22 cellular contexts compared by ENCODE assay signal in the genomic region with DNA sequence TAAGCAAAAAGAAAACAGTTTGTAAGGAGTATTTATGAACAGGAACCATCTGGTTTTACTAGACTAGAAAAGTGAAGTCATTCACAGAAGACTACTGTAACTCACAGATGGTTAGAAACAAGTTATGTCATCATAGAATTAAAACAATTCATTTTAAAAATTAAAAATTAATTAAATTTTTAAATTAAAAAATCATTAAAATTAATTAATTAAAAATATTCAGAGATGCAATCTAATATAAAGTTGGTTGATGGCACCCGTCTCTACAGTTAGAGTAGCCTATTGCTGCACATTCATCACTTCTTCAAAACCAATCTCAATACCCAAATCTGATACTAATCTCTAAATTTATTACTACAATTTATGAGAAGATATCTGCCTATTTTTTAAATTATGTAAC.
A peak's percentile ranks its signal among the peaks of the same experiment; 100 is the strongest.
DNase-seq lines count a peak whose midpoint lies in the region; ATAC-seq, FAIRE-seq and TF ChIP-seq lines count a peak whose summit lies in the region.
"Had no signal": no experiment of that assay in that cellular context is flagged by ENCODE, and none has a peak within 500 bp of the region (broad histone marks: within the 10 kb centered on the region; RNA-seq: fewer than 3 reads in every experiment).

No MANE protein-coding gene starts in this region.

- DNase-seq in WTC11 (ENCODE audit: low spot score): no peak
- no peak for DNase-seq in kidney
- DNase-seq in dorsolateral prefrontal cortex: no peak
- DNase-seq in HUDEP-2 (lab: John Stamatoyannopoulos, UW; ENCODE audit: unreplicated experiment in 76 of 76): no peak
- DNase-seq: ACHN; BE2C; C1 segment of cervical spinal cord; Caco-2; Calu3; CD4-positive, alpha-beta memory T cell; CD4-positive, CD25-positive, alpha-beta regulatory T cell; CD8-positive, alpha-beta memory T cell; DMS79 treated with DMSO at 0.1 percent for 48 hours; GDM1 had no signal

- intact Hi-C loops in kidney (cut with DNase I): no loop called here
- intact Hi-C loops in dorsolateral prefrontal cortex (cut with DNase I): no loop called here

- no peak overlapping the region for H3K27ac ChIP-seq in kidney (ENCODE audit: low read depth in 2 of 2, low read length in 2 of 2)
- H3K27ac ChIP-seq in dorsolateral prefrontal cortex: no peak overlapping the region
- H3K27ac ChIP-seq: 22Rv1, BLaER1 had no signal

- POLR2A ChIA-PET in WTC11 (lab: Charles Lee): no interaction called here

- H3K4me3 ChIP-seq in kidney (ENCODE audit: low read length in 2 of 2): no peak overlapping the region
- no peak overlapping the region for H3K4me3 ChIP-seq in dorsolateral prefrontal cortex
- H3K4me3 ChIP-seq: BLaER1, GM12878 had no signal

- H3K9me3 Mint-ChIP-seq in WTC11: peaks cover 55% of the 10 kb centered on the region

- H3K27me3 Mint-ChIP-seq in WTC11 (ENCODE audit: low read depth): peaks cover 2% of the 10 kb centered on the region; the same call in 1 of the 2 replicates
- H3K27me3 Mint-ChIP-seq: CD4-positive, alpha-beta memory T cell; CD4-positive, CD25-positive, alpha-beta regulatory T cell; CD8-positive, alpha-beta memory T cell had no signal

- CTCF ChIA-PET in WTC11 (lab: Charles Lee): no interaction called here

- peaks cover 57% of the 10 kb centered on the region for H3K36me3 Mint-ChIP-seq in WTC11
- H3K36me3 Mint-ChIP-seq: CD14-positive monocyte; CD4-positive, alpha-beta memory T cell; CD4-positive, CD25-positive, alpha-beta regulatory T cell; CD8-positive, alpha-beta memory T cell had no signal

- peaks cover 0 to 3% of the 10 kb centered on the region in 2 donors for H3K9me3 ChIP-seq in kidney (ENCODE audit: control insufficient read depth in 1 of 2, low read length in 2 of 2)
- H3K9me3 ChIP-seq: BE2C, Caco-2 had no signal

- H3K4me1 Mint-ChIP-seq in WTC11: no peaks in the 10 kb centered on the region
- H3K4me1 Mint-ChIP-seq: CD14-positive monocyte; CD4-positive, alpha-beta memory T cell; CD4-positive, CD25-positive, alpha-beta regulatory T cell; CD8-positive, alpha-beta memory T cell had no signal

- peaks cover 0 to 3% (median 0%) of the 10 kb centered on the region in 45 donors for H3K27me3 ChIP-seq in dorsolateral prefrontal cortex
- H3K27me3 ChIP-seq: BE2C, BLaER1 had no signal

- FAIRE-seq in A204.1 (lab: Jason Lieb, UNC) (peak; percentile 65), kidney (lab: Jason Lieb, UNC) (peak; percentile 63)
- FAIRE-seq: D721Med, GM12878, GM12892, GM18507 had no signal

- TF ChIP-seq CTCF in WTC11 (IDR thresholded peaks at IDR 0.05) (no peak), kidney (IDR thresholded peaks at IDR 0.05; ENCODE audit: borderline replicate concordance, extremely low read depth, insufficient read depth) (no peak), dorsolateral prefrontal cortex (IDR thresholded peaks at IDR 0.05 in 54 of 56, conservative IDR thresholded peaks at IDR 0.05 in 2 of 56; ENCODE audit: low read depth in 1 of 56, partially characterized antibody in 56 of 56) (no peak)

- no peaks in the 10 kb centered on the region for H3K4me1 ChIP-seq in kidney (ENCODE audit: control insufficient read depth in 1 of 2, insufficient read depth in 1 of 2, low read depth in 1 of 2, low read length in 2 of 2)
- H3K4me1 ChIP-seq: BE2C, BLaER1, Caco-2 had no signal

- H3K36me3 ChIP-seq in kidney (ENCODE audit: control insufficient read depth in 1 of 2, insufficient read depth in 2 of 2, low read length in 2 of 2): no peaks in the 10 kb centered on the region
- H3K36me3 ChIP-seq: BE2C, BLaER1 had no signal

- no peak overlapping the region for H3K9ac ChIP-seq in kidney (ENCODE audit: low read length in 2 of 2)
- H3K9ac ChIP-seq: BLaER1 had no signal

- H3K4me3 Mint-ChIP-seq in WTC11: no peak overlapping the region
- H3K4me3 Mint-ChIP-seq: CD14-positive monocyte; CD4-positive, CD25-positive, alpha-beta regulatory T cell; CD8-positive, alpha-beta memory T cell had no signal

- ATAC-seq in WTC11: no peak
- ATAC-seq: GM12878 had no signal

- H3K27ac Mint-ChIP-seq in WTC11: no peak overlapping the region
- H3K27ac Mint-ChIP-seq: CD14-positive monocyte; CD4-positive, alpha-beta memory T cell; CD4-positive, CD25-positive, alpha-beta regulatory T cell; CD8-positive, alpha-beta memory T cell had no signal

TF ChIP-seq in WTC11, 78 proteins besides CTCF, POLR2A, EP300 and RAD21:
- TF ChIP-seq ZNF396 (CRISPR knock-in tag; IDR thresholded peaks at IDR 0.05; ENCODE audit: borderline replicate concordance): no peak
- TF ChIP-seq HMGA2 (CRISPR knock-in tag; IDR thresholded peaks at IDR 0.05): peak; percentile 97
